1 cellular context compared by ENCODE assay signal in the genomic region with DNA sequence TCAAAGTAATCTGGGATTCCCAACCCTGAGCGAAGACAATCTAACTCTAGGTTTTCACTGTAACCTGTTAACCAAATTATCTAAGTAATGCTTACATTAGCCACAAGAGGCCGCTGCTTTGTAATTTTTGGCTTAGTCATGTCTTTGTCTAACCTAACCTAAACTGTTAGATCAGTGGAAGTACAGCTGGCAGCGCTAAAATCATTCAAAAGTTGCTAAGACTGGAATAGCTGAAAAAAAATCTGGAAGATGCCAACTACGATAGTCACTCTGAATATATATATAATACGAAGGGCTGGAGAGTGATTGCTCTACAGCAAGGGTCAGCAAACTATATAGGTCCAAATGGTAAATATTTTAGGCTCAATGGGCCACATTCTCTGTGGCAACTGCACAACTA.
A peak's percentile ranks its signal among the peaks of the same experiment; 100 is the strongest.
TF ChIP-seq lines count a peak whose summit lies in the region.

No MANE protein-coding gene starts in this region.

TF ChIP-seq in K562, 482 proteins besides CTCF, POLR2A, EP300 and RAD21 (continued from another document and continues in another):
- TF ChIP-seq, protein P1, sequence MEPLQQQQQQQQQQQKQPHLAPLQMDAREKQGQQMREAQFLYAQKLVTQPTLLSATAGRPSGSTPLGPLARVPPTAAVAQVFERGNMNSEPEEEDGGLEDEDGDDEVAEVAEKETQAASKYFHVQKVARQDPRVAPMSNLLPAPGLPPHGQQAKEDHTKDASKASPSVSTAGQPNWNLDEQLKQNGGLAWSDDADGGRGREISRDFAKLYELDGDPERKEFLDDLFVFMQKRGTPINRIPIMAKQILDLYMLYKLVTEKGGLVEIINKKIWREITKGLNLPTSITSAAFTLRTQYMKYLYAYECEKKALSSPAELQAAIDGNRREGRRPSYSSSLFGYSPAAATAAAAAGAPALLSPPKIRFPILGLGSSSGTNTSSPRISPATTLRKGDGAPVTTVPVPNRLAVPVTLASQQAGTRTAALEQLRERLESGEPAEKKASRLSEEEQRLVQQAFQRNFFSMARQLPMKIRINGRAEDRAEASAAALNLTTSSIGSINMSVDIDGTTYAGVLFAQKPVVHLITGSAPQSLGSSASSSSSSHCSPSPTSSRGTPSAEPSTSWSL (CRISPR knock-in tag; IDR thresholded peaks at IDR 0.05; ENCODE audit: borderline replicate concordance): no peak
- TF ChIP-seq CBFB (CRISPR knock-in tag; IDR thresholded peaks at IDR 0.05) (no peak), HDGF (IDR thresholded peaks at IDR 0.05) (no peak), MCM5 (IDR thresholded peaks at IDR 0.05; ENCODE audit: low read depth) (no peak), NCOR1 (IDR thresholded peaks at IDR 0.05) (no peak), PRMT5 (CRISPR knock-in tag; IDR thresholded peaks at IDR 0.05) (no peak), XRCC3 (IDR thresholded peaks at IDR 0.05) (no peak), ARHGAP35 (IDR thresholded peaks at IDR 0.05; ENCODE audit: partially characterized antibody) (no peak), SMARCC2 (IDR thresholded peaks at IDR 0.05; ENCODE audit: low read depth) (no peak), ZNF165 (CRISPR knock-in tag; IDR thresholded peaks at IDR 0.05; ENCODE audit: borderline replicate concordance) (no peak), RBM25 (IDR thresholded peaks at IDR 0.05; ENCODE audit: low read depth, low read length, severe bottlenecking) (no peak), ZNF77 (CRISPR knock-in tag; IDR thresholded peaks at IDR 0.05) (no peak), JUND (IDR thresholded peaks at IDR 0.05; ENCODE audit: borderline replicate concordance, low read depth, low read length) (peak; percentile 25; the same call in 1 of the 2 replicates), JUND (tag; IDR thresholded peaks at IDR 0.05; ENCODE audit: borderline replicate concordance, low read depth, low read length) (no peak; the same call in 2 of the 3 replicates), FOXJ3 (CRISPR knock-in tag; IDR thresholded peaks at IDR 0.05) (no peak), MIER1 (IDR thresholded peaks at IDR 0.05; ENCODE audit: low read depth) (no peak), SREBF1 (IDR thresholded peaks at IDR 0.05; ENCODE audit: borderline replicate concordance, low read depth, low read length) (no peak), KDM1A (IDR thresholded peaks at IDR 0.05) (no peak), ZFPM2 (CRISPR knock-in tag; IDR thresholded peaks at IDR 0.05) (no peak), RBFOX2 (IDR thresholded peaks at IDR 0.05; ENCODE audit: low read depth, low read length) (no peak), SOX6 (IDR thresholded peaks at IDR 0.05) (no peak), ZC3H8 (IDR thresholded peaks at IDR 0.05) (no peak), NFYB (IDR thresholded peaks at IDR 0.05; ENCODE audit: extremely low read depth, insufficient read length) (no peak), YY1 (IDR thresholded peaks at IDR 0.05; ENCODE audit: borderline replicate concordance in 1 of 3, control insufficient read depth in 1 of 3, extremely low read depth in 1 of 3, insufficient read depth in 3 of 3, insufficient read length in 1 of 3, insufficient replicate concordance in 2 of 3, low read depth in 1 of 3, low read length in 2 of 3) (no peak), ZNF785 (CRISPR knock-in tag; IDR thresholded peaks at IDR 0.05) (no peak), MBD2 (IDR thresholded peaks at IDR 0.05; ENCODE audit: borderline replicate concordance, low read depth) (no peak), FOXA3 (CRISPR knock-in tag; conservative IDR thresholded peaks at IDR 0.05 in 1 of 2, IDR thresholded peaks at IDR 0.05 in 1 of 2) (no peak)
- TF ChIP-seq, protein P2, sequence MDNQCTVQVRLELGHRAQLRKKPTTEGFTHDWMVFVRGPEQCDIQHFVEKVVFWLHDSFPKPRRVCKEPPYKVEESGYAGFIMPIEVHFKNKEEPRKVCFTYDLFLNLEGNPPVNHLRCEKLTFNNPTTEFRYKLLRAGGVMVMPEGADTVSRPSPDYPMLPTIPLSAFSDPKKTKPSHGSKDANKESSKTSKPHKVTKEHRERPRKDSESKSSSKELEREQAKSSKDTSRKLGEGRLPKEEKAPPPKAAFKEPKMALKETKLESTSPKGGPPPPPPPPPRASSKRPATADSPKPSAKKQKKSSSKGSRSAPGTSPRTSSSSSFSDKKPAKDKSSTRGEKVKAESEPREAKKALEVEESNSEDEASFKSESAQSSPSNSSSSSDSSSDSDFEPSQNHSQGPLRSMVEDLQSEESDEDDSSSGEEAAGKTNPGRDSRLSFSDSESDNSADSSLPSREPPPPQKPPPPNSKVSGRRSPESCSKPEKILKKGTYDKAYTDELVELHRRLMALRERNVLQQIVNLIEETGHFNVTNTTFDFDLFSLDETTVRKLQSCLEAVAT (IDR thresholded peaks at IDR 0.05): no peak
- TF ChIP-seq, protein P3, sequence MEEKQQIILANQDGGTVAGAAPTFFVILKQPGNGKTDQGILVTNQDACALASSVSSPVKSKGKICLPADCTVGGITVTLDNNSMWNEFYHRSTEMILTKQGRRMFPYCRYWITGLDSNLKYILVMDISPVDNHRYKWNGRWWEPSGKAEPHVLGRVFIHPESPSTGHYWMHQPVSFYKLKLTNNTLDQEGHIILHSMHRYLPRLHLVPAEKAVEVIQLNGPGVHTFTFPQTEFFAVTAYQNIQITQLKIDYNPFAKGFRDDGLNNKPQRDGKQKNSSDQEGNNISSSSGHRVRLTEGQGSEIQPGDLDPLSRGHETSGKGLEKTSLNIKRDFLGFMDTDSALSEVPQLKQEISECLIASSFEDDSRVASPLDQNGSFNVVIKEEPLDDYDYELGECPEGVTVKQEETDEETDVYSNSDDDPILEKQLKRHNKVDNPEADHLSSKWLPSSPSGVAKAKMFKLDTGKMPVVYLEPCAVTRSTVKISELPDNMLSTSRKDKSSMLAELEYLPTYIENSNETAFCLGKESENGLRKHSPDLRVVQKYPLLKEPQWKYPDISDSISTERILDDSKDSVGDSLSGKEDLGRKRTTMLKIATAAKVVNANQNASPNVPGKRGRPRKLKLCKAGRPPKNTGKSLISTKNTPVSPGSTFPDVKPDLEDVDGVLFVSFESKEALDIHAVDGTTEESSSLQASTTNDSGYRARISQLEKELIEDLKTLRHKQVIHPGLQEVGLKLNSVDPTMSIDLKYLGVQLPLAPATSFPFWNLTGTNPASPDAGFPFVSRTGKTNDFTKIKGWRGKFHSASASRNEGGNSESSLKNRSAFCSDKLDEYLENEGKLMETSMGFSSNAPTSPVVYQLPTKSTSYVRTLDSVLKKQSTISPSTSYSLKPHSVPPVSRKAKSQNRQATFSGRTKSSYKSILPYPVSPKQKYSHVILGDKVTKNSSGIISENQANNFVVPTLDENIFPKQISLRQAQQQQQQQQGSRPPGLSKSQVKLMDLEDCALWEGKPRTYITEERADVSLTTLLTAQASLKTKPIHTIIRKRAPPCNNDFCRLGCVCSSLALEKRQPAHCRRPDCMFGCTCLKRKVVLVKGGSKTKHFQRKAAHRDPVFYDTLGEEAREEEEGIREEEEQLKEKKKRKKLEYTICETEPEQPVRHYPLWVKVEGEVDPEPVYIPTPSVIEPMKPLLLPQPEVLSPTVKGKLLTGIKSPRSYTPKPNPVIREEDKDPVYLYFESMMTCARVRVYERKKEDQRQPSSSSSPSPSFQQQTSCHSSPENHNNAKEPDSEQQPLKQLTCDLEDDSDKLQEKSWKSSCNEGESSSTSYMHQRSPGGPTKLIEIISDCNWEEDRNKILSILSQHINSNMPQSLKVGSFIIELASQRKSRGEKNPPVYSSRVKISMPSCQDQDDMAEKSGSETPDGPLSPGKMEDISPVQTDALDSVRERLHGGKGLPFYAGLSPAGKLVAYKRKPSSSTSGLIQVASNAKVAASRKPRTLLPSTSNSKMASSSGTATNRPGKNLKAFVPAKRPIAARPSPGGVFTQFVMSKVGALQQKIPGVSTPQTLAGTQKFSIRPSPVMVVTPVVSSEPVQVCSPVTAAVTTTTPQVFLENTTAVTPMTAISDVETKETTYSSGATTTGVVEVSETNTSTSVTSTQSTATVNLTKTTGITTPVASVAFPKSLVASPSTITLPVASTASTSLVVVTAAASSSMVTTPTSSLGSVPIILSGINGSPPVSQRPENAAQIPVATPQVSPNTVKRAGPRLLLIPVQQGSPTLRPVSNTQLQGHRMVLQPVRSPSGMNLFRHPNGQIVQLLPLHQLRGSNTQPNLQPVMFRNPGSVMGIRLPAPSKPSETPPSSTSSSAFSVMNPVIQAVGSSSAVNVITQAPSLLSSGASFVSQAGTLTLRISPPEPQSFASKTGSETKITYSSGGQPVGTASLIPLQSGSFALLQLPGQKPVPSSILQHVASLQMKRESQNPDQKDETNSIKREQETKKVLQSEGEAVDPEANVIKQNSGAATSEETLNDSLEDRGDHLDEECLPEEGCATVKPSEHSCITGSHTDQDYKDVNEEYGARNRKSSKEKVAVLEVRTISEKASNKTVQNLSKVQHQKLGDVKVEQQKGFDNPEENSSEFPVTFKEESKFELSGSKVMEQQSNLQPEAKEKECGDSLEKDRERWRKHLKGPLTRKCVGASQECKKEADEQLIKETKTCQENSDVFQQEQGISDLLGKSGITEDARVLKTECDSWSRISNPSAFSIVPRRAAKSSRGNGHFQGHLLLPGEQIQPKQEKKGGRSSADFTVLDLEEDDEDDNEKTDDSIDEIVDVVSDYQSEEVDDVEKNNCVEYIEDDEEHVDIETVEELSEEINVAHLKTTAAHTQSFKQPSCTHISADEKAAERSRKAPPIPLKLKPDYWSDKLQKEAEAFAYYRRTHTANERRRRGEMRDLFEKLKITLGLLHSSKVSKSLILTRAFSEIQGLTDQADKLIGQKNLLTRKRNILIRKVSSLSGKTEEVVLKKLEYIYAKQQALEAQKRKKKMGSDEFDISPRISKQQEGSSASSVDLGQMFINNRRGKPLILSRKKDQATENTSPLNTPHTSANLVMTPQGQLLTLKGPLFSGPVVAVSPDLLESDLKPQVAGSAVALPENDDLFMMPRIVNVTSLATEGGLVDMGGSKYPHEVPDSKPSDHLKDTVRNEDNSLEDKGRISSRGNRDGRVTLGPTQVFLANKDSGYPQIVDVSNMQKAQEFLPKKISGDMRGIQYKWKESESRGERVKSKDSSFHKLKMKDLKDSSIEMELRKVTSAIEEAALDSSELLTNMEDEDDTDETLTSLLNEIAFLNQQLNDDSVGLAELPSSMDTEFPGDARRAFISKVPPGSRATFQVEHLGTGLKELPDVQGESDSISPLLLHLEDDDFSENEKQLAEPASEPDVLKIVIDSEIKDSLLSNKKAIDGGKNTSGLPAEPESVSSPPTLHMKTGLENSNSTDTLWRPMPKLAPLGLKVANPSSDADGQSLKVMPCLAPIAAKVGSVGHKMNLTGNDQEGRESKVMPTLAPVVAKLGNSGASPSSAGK (IDR thresholded peaks at IDR 0.05): no peak
- TF ChIP-seq, protein P4, sequence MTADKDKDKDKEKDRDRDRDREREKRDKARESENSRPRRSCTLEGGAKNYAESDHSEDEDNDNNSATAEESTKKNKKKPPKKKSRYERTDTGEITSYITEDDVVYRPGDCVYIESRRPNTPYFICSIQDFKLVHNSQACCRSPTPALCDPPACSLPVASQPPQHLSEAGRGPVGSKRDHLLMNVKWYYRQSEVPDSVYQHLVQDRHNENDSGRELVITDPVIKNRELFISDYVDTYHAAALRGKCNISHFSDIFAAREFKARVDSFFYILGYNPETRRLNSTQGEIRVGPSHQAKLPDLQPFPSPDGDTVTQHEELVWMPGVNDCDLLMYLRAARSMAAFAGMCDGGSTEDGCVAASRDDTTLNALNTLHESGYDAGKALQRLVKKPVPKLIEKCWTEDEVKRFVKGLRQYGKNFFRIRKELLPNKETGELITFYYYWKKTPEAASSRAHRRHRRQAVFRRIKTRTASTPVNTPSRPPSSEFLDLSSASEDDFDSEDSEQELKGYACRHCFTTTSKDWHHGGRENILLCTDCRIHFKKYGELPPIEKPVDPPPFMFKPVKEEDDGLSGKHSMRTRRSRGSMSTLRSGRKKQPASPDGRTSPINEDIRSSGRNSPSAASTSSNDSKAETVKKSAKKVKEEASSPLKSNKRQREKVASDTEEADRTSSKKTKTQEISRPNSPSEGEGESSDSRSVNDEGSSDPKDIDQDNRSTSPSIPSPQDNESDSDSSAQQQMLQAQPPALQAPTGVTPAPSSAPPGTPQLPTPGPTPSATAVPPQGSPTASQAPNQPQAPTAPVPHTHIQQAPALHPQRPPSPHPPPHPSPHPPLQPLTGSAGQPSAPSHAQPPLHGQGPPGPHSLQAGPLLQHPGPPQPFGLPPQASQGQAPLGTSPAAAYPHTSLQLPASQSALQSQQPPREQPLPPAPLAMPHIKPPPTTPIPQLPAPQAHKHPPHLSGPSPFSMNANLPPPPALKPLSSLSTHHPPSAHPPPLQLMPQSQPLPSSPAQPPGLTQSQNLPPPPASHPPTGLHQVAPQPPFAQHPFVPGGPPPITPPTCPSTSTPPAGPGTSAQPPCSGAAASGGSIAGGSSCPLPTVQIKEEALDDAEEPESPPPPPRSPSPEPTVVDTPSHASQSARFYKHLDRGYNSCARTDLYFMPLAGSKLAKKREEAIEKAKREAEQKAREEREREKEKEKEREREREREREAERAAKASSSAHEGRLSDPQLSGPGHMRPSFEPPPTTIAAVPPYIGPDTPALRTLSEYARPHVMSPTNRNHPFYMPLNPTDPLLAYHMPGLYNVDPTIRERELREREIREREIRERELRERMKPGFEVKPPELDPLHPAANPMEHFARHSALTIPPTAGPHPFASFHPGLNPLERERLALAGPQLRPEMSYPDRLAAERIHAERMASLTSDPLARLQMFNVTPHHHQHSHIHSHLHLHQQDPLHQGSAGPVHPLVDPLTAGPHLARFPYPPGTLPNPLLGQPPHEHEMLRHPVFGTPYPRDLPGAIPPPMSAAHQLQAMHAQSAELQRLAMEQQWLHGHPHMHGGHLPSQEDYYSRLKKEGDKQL (CRISPR knock-in tag; IDR thresholded peaks at IDR 0.05; ENCODE audit: borderline replicate concordance): no peak
- TF ChIP-seq, protein P5, sequence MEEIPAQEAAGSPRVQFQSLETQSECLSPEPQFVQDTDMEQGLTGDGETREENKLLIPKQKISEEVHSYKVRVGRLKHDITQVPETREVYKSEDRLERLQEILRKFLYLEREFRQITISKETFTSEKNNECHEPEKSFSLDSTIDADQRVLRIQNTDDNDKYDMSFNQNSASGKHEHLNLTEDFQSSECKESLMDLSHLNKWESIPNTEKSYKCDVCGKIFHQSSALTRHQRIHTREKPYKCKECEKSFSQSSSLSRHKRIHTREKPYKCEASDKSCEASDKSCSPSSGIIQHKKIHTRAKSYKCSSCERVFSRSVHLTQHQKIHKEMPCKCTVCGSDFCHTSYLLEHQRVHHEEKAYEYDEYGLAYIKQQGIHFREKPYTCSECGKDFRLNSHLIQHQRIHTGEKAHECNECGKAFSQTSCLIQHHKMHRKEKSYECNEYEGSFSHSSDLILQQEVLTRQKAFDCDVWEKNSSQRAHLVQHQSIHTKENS (CRISPR knock-in tag; IDR thresholded peaks at IDR 0.05): no peak
- TF ChIP-seq, protein P6, sequence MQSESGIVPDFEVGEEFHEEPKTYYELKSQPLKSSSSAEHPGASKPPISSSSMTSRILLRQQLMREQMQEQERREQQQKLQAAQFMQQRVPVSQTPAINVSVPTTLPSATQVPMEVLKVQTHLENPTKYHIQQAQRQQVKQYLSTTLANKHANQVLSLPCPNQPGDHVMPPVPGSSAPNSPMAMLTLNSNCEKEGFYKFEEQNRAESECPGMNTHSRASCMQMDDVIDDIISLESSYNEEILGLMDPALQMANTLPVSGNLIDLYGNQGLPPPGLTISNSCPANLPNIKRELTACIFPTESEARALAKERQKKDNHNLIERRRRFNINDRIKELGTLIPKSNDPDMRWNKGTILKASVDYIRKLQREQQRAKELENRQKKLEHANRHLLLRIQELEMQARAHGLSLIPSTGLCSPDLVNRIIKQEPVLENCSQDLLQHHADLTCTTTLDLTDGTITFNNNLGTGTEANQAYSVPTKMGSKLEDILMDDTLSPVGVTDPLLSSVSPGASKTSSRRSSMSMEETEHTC (IDR thresholded peaks at IDR 0.05): no peak
- TF ChIP-seq, protein P7, sequence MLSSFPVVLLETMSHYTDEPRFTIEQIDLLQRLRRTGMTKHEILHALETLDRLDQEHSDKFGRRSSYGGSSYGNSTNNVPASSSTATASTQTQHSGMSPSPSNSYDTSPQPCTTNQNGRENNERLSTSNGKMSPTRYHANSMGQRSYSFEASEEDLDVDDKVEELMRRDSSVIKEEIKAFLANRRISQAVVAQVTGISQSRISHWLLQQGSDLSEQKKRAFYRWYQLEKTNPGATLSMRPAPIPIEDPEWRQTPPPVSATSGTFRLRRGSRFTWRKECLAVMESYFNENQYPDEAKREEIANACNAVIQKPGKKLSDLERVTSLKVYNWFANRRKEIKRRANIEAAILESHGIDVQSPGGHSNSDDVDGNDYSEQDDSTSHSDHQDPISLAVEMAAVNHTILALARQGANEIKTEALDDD (IDR thresholded peaks at IDR 0.05): peak; percentile 88
